Comparison of ENCODE assay signal across 22 cellular contexts in genomic region chr7:30937426-30937825, GRCh38. TPM values are rescaled to one million over a fixed set of nuclear protein-coding genes. Genes with fewer than 3 reads are reported as not detected.
DNase-seq lines count a peak whose midpoint lies in the region; FAIRE-seq lines count a peak whose summit lies in the region.
"Had no signal": no experiment of that assay in that cellular context is flagged by ENCODE, and none has a peak within 500 bp of the region (broad histone marks: within the 10 kb centered on the region; RNA-seq: fewer than 3 reads in every experiment).

No MANE protein-coding gene starts in this region.

- peak overlapping the region; percentile 87 for H3K27ac ChIP-seq in mucosa of rectum (ENCODE audit: low read depth in 2 of 2, low read length in 2 of 2)

- H3K9me3 ChIP-seq in mucosa of rectum (ENCODE audit: control insufficient read depth in 2 of 2, low read length in 2 of 2): no peaks in the 10 kb centered on the region

- H3K27me3 ChIP-seq in mucosa of rectum (ENCODE audit: control insufficient read depth in 2 of 2, insufficient read depth in 2 of 2, low read length in 2 of 2): no peaks in the 10 kb centered on the region

- no peak overlapping the region for H3K4me3 ChIP-seq in mucosa of rectum (ENCODE audit: low read length in 2 of 2)

- H3K36me3 ChIP-seq in mucosa of rectum (ENCODE audit: control insufficient read depth in 2 of 2, insufficient read depth in 2 of 2, low read length in 2 of 2): no peaks in the 10 kb centered on the region

- peak overlapping the region; percentile 15 to 64 for H3K9ac ChIP-seq in mucosa of rectum (ENCODE audit: low read depth in 1 of 2, low read length in 2 of 2)

- peak; percentile 46 for DNase-seq in COLO829 (ENCODE audit: low spot score)
- peak; percentile 88 for DNase-seq in HT-29 (ENCODE audit: low spot score)
- DNase-seq in SK-MEL-5 (ENCODE audit: low read depth, low spot score): peak; percentile 36
- no peak for DNase-seq in frontal cortex (ENCODE audit: low spot score in 2 of 2)
- no peak for DNase-seq in DMS53 (lab: John Stamatoyannopoulos, UW)
- no peak for DNase-seq in NCI-H146 (lab: John Stamatoyannopoulos, UW)
- no peak for DNase-seq in RCC 7860 (ENCODE audit: low spot score)
- DNase-seq: AML-193, COR-L47, DMS153, HFFc6, KG1, NCI-H1048, NCI-H1436 treated with DMSO at 0.1 percent for 48 hours, NCI-H2081 treated with DMSO at 0.1 percent for 48 hours, NCI-H446 treated with DMSO at 0.1 percent for 48 hours, NCI-H748 treated with DMSO at 0.1 percent for 48 hours, SIG-M5 had no signal

- H3K4me1 ChIP-seq in mucosa of rectum (ENCODE audit: control insufficient read depth in 2 of 2, insufficient read depth in 2 of 2, low read length in 2 of 2): peaks cover 26 to 38% of the 10 kb centered on the region in 2 donors

- FAIRE-seq in frontal cortex (lab: Jason Lieb, UNC) (no peak), RCC 7860 (lab: Jason Lieb, UNC) (no peak)
- FAIRE-seq: H1 had no signal

- in situ Hi-C loops in SK-MEL-5 (cut with HindIII; ENCODE audit: low pct_unique_long_range_greater_than_20kb, low sequenced_read_pairs): no loop called here

RNA-seq across cellular contexts. Expression of gene AQP1, which starts 25.8 kb away (rescaled TPM):
- total RNA-seq in HT-29 (2014; rRNA removed; shearing (Covaris generic)): 8.2 and 9.8 TPM in 2 replicates
- total RNA-seq in SK-MEL-5 (2014; rRNA removed; shearing (Covaris generic)): 0.03 and 0.08 TPM in 2 replicates
- 0.15 and 0.24 TPM in 2 replicates for polyA plus RNA-seq in SK-MEL-5 (2015; cell fraction: cytosol; rRNA removed)
- polyA plus RNA-seq in SK-MEL-5 (2015; cell fraction: nucleus; rRNA removed): 1.00 and 2.6 TPM in 2 replicates
- 0.82 TPM for total RNA-seq in frontal cortex
- polyA plus RNA-seq: CD14-positive monocyte had no signal

RNA-seq across cellular contexts. Expression of gene GHRHR, which starts 26.3 kb away (rescaled TPM):
- not detected in 2 replicates for total RNA-seq in HT-29 (2014; rRNA removed; shearing (Covaris generic))
- total RNA-seq in SK-MEL-5 (2014; rRNA removed; shearing (Covaris generic)): not detected in 2 replicates
- not detected in 2 replicates for polyA plus RNA-seq in SK-MEL-5 (2015; cell fraction: cytosol; rRNA removed)
- polyA plus RNA-seq in SK-MEL-5 (2015; cell fraction: nucleus; rRNA removed): not detected in 2 replicates
- not detected for total RNA-seq in frontal cortex
- total RNA-seq: HFFc6, M059J had no signal
- polyA plus RNA-seq: CD14-positive monocyte had no signal

Comparison
In these comparisons a context has a peak if more than half of its experiments do, and no peak if none do; other contexts are left out.
1. DNase-seq: peak in COLO829 (single experiment), HT-29 (single experiment) and SK-MEL-5 (single experiment); none in frontal cortex (0 of 2), DMS53 (single experiment), NCI-H146 (single experiment) and RCC 7860 (single experiment).